14 cellular contexts compared by ENCODE assay signal in genomic region chr6:137820425-137820824, GRCh38. TPM values are rescaled to one million over a fixed set of nuclear protein-coding genes. Genes with fewer than 3 reads are reported as not detected.
DNase-seq lines count a peak whose midpoint lies in the region; ATAC-seq and TF ChIP-seq lines count a peak whose summit lies in the region.
"Had no signal": no experiment of that assay in that cellular context is flagged by ENCODE, and none has a peak within 500 bp of the region (broad histone marks: within the 10 kb centered on the region; RNA-seq: fewer than 3 reads in every experiment).

No MANE protein-coding gene starts in this region.

- H3K9me3 Mint-ChIP-seq in activated T-cell treated with anti-CD3 and anti-CD28 coated beads, Interleukin-2, amount 50 U/mL, for 24 hours, result no peaks in the 10 kb centered on the region
- no peaks in the 10 kb centered on the region for H3K9me3 Mint-ChIP-seq in stimulated activated memory B cell treated with anti-CD40 and anti-IgM and Interleukin-4, amounts not matched to agents 10 μg/mL and 1 μg/mL and 100 μg/mL, for 72 hours

- no peaks in the 10 kb centered on the region for H3K9me3 ChIP-seq in T-helper 17 cell (ENCODE audit: control insufficient read depth, low read length, poor library complexity, severe bottlenecking)
- H3K9me3 ChIP-seq in esophagus muscularis mucosa, result no peaks in the 10 kb centered on the region
- H3K9me3 ChIP-seq in gastroesophageal sphincter, result no peaks in the 10 kb centered on the region
- H3K9me3 ChIP-seq: adrenal gland, colonic mucosa, testis had no signal

- no peak overlapping the region for H3K4me3 ChIP-seq in esophagus muscularis mucosa
- H3K4me3 ChIP-seq in gastroesophageal sphincter, result no peak overlapping the region
- H3K4me3 ChIP-seq: adrenal gland, colonic mucosa, testis had no signal

- H3K4me1 Mint-ChIP-seq in activated T-cell treated with anti-CD3 and anti-CD28 coated beads, Interleukin-2, amount 50 U/mL, for 24 hours (ENCODE audit: low read depth), result peaks cover 86% of the 10 kb centered on the region
- peaks cover 50% of the 10 kb centered on the region for H3K4me1 Mint-ChIP-seq in T-helper 17 cell
- peaks cover 58% of the 10 kb centered on the region for H3K4me1 Mint-ChIP-seq in stimulated activated memory B cell treated with anti-CD40 and anti-IgM and Interleukin-4, amounts not matched to agents 10 μg/mL and 1 μg/mL and 100 μg/mL, for 72 hours

- in situ Hi-C loops in G401 (cut with HindIII; ENCODE audit: low sequenced_read_pairs), result no loop called here

- 76% methylated on average over 2 of the region's 2 CpGs for WGBS in esophagus muscularis mucosa
- 61 to 86% methylated on average over 2 of the region's 2 CpGs for WGBS in gastroesophageal sphincter (ENCODE audit: low coverage in 1 of 2), 2 donors

- no peak overlapping the region for H3K4me3 Mint-ChIP-seq in activated T-cell treated with anti-CD3 and anti-CD28 coated beads, Interleukin-2, amount 50 U/mL, for 24 hours
- peak overlapping the region; percentile 69 for H3K4me3 Mint-ChIP-seq in T-helper 17 cell
- no peak overlapping the region for H3K4me3 Mint-ChIP-seq in stimulated activated memory B cell treated with anti-CD40 and anti-IgM and Interleukin-4, amounts not matched to agents 10 μg/mL and 1 μg/mL and 100 μg/mL, for 72 hours

- H3K36me3 Mint-ChIP-seq in activated T-cell treated with anti-CD3 and anti-CD28 coated beads, Interleukin-2, amount 50 U/mL, for 24 hours (ENCODE audit: low read depth), result peaks cover 3% of the 10 kb centered on the region
- no peaks in the 10 kb centered on the region for H3K36me3 Mint-ChIP-seq in T-helper 17 cell (ENCODE audit: low read depth)
- H3K36me3 Mint-ChIP-seq in stimulated activated memory B cell treated with anti-CD40 and anti-IgM and Interleukin-4, amounts not matched to agents 10 μg/mL and 1 μg/mL and 100 μg/mL, for 72 hours, result no peaks in the 10 kb centered on the region

- TF ChIP-seq POLR2A in esophagus muscularis mucosa (IDR thresholded peaks at IDR 0.05; ENCODE audit: low read depth) (no peak), gastroesophageal sphincter (IDR thresholded peaks at IDR 0.05) (no peak)

- TF ChIP-seq EP300 in esophagus muscularis mucosa (IDR thresholded peaks at IDR 0.05) (no peak), gastroesophageal sphincter (IDR thresholded peaks at IDR 0.05) (no peak)

- H3K27me3 Mint-ChIP-seq in activated T-cell treated with anti-CD3 and anti-CD28 coated beads, Interleukin-2, amount 50 U/mL, for 24 hours, result no peaks in the 10 kb centered on the region
- no peaks in the 10 kb centered on the region for H3K27me3 Mint-ChIP-seq in T-helper 17 cell
- H3K27me3 Mint-ChIP-seq in stimulated activated memory B cell treated with anti-CD40 and anti-IgM and Interleukin-4, amounts not matched to agents 10 μg/mL and 1 μg/mL and 100 μg/mL, for 72 hours, result no peaks in the 10 kb centered on the region

- intact Hi-C loops in esophagus muscularis mucosa (cut with DNase I), result loop anchor here (5.0 kb wide), 1 partner anchor 47 kb away; the partner anchor contains the start of gene TNFAIP3

- H3K27me3 ChIP-seq in esophagus muscularis mucosa, result no peaks in the 10 kb centered on the region
- no peaks in the 10 kb centered on the region for H3K27me3 ChIP-seq in gastroesophageal sphincter
- H3K27me3 ChIP-seq: adrenal gland, colonic mucosa, testis had no signal

- H3K27ac Mint-ChIP-seq in activated T-cell treated with anti-CD3 and anti-CD28 coated beads, Interleukin-2, amount 50 U/mL, for 24 hours, result peak overlapping the region; percentile 78
- peak overlapping the region; percentile 100 for H3K27ac Mint-ChIP-seq in T-helper 17 cell
- H3K27ac Mint-ChIP-seq in stimulated activated memory B cell treated with anti-CD40 and anti-IgM and Interleukin-4, amounts not matched to agents 10 μg/mL and 1 μg/mL and 100 μg/mL, for 72 hours, result peak overlapping the region; percentile 64

- TF ChIP-seq CTCF in esophagus muscularis mucosa (IDR thresholded peaks at IDR 0.05) (no peak), gastroesophageal sphincter (IDR thresholded peaks at IDR 0.05) (no peak)

- H3K27ac ChIP-seq in esophagus muscularis mucosa (replicated peaks in 1 of 4) (peak overlapping the region in 3 of 4 donors; percentile 2 to 34 (median 25)), gastroesophageal sphincter (peak overlapping the region in 1 of 4 donors; percentile 9)
- H3K27ac ChIP-seq: colonic mucosa had no signal

- H3K36me3 ChIP-seq in esophagus muscularis mucosa (no peaks in the 10 kb centered on the region), gastroesophageal sphincter (no peaks in the 10 kb centered on the region)
- H3K36me3 ChIP-seq: adrenal gland, colonic mucosa had no signal

- ATAC-seq in T-helper 17 cell (no peak), gastroesophageal sphincter (no peak)
- ATAC-seq in stimulated activated memory B cell treated with anti-CD40 and anti-IgM and Interleukin-4, amounts not matched to agents 10 μg/mL and 1 μg/mL and 100 μg/mL, for 72 hours, result no peak

- DNase-seq in activated T-cell treated with anti-CD3 and anti-CD28 coated beads, Interleukin-2, amount 50 U/mL, for 24 hours, result no peak
- no peak for DNase-seq in activated T-cell treated with anti-CD3 and anti-CD28 coated beads, Interleukin-2, amount 50 U/mL, for 1 hour
- no peak for DNase-seq in T-helper 17 cell
- DNase-seq in esophagus muscularis mucosa (ENCODE audit: extremely low spot score), result no peak
- no peak for DNase-seq in G401 (ENCODE audit: low spot score)
- DNase-seq in NCI-H2107 (lab: John Stamatoyannopoulos, UW), result no peak
- DNase-seq: adrenal gland, colonic mucosa, erythroblast, NCI-H526, occipital lobe, testis had no signal

- H3K4me1 ChIP-seq in esophagus muscularis mucosa (peaks cover 15 to 84% (median 71%) of the 10 kb centered on the region in 4 donors), gastroesophageal sphincter (peaks cover 0 to 60% (median 5%) of the 10 kb centered on the region in 3 donors)
- H3K4me1 ChIP-seq: colonic mucosa had no signal

RNA-seq across cellular contexts. Expression of gene TNFAIP3, which starts 46.6 kb away (rescaled TPM):
- total RNA-seq in T-helper 17 cell (1,000 to 10,000 TPM; 4,032 to 4,607 TPM), esophagus muscularis mucosa (10 to 100 TPM; 21.0 to 54.3 (median 29.8) TPM), gastroesophageal sphincter (10 to 100 TPM; 11.2 to 40.7 (median 18.3) TPM)
- total RNA-seq in G401 (2014; rRNA removed; shearing (Covaris generic)), result 0.75 and 2.2 TPM in 2 replicates

Comparison
In these comparisons a context has a peak if more than half of its experiments do, and no peak if none do; other contexts are left out.
1. RNA of gene TNFAIP3, which starts 46.6 kb away (total RNA-seq): 4,032 to 4,607 TPM in T-helper 17 cell; 21.0 to 54.3 TPM in esophagus muscularis mucosa, 11.2 to 40.7 TPM in gastroesophageal sphincter and 0.75 to 2.2 TPM in G401; every median in the first group is over 10 times any median in the second.
2. Peak in every context shown above with its lines, with median percentiles within 50 percentile points of each other: H3K27ac Mint-ChIP-seq.